Comparison of ENCODE assay signal across 8 cellular contexts in genomic region chr10:11742779-11743298, GRCh38. TPM values are rescaled to one million over a fixed set of nuclear protein-coding genes. Genes with fewer than 3 reads are reported as not detected.
DNase-seq lines count a peak whose midpoint lies in the region; ATAC-seq and TF ChIP-seq lines count a peak whose summit lies in the region.

No MANE protein-coding gene starts in this region.

- no peak for TF ChIP-seq CTCF in SK-N-SH (IDR thresholded peaks at IDR 0.05)

- peak overlapping the region; percentile 88 for H3K4me2 ChIP-seq in SK-N-SH

- no peak for DNase-seq in SK-N-SH
- peak; percentile 84 for DNase-seq in Right ventricle myocardium superior
- DNase-seq in sciatic nerve (ENCODE audit: low spot score) = no peak
- no peak for DNase-seq in A172 (ENCODE audit: low spot score)
- no peak for DNase-seq in NCI-H146 treated with DMSO at 0.1 percent for 48 hours (lab: John Stamatoyannopoulos, UW; ENCODE audit: unreplicated experiment)
- DNase-seq in NOMO-1 treated with DMSO at 0.1 percent for 48 hours (lab: John Stamatoyannopoulos, UW; ENCODE audit: unreplicated experiment) = no peak
- no peak for DNase-seq in activated CD4-positive, alpha-beta T cell treated with anti-CD3 and anti-CD28 coated beads, Interleukin-2, amount 10 ng/mL, durations not matched to agents 24 days and 14 days

- H3K9me3 Mint-ChIP-seq in activated CD4-positive, alpha-beta T cell treated with anti-CD3 and anti-CD28 coated beads, Interleukin-2, amount 10 ng/mL, durations not matched to agents 24 days and 14 days = peaks cover 14% of the 10 kb centered on the region

- no peak overlapping the region for H3K4me3 Mint-ChIP-seq in activated CD4-positive, alpha-beta T cell treated with anti-CD3 and anti-CD28 coated beads, Interleukin-2, amount 10 ng/mL, durations not matched to agents 24 days and 14 days

- TF ChIP-seq EP300 in SK-N-SH (IDR thresholded peaks at IDR 0.05; ENCODE audit: borderline replicate concordance in 1 of 2, low read depth in 1 of 2, low read length in 1 of 2) = no peak

- H3K9me3 ChIP-seq in SK-N-SH = no peaks in the 10 kb centered on the region

- H3K36me3 ChIP-seq in SK-N-SH (replicated peaks in 1 of 2; ENCODE audit: control insufficient read depth in 1 of 2, insufficient read depth in 2 of 2, low read length in 1 of 2) = no peaks in the 10 kb centered on the region

- peak overlapping the region; percentile 60 to 68 for H3K4me3 ChIP-seq in SK-N-SH (ENCODE audit: low read depth in 2 of 2, low read length in 1 of 2)

- no peak for TF ChIP-seq RAD21 in SK-N-SH (IDR thresholded peaks at IDR 0.05; ENCODE audit: low read length)

- H4K20me1 ChIP-seq in SK-N-SH (ENCODE audit: insufficient read depth) = no peaks in the 10 kb centered on the region

- intact Hi-C loops in Right ventricle myocardium superior (cut with DNase I) (no loop called here), sciatic nerve (cut with DNase I) (loop anchor here (5.0 kb wide), 1 partner anchor 1971 kb away; no protein-coding TSS in a partner anchor)
- intact Hi-C loops in activated CD4-positive, alpha-beta T cell treated with anti-CD3 and anti-CD28 coated beads, Interleukin-2, amount 10 ng/mL, durations not matched to agents 24 days and 14 days (cut with micrococcal nuclease) = no loop called here

- H3F3A ChIP-seq in SK-N-SH (replicated peaks; ENCODE audit: insufficient read depth) = no peaks in the 10 kb centered on the region

- CTCF ChIA-PET in SK-N-SH (lab: Yijun Ruan, JAX) = interaction anchor here (1.3 to 6.8 kb wide), 2 partner anchors 15 to 243 kb away, joined by 4 to 43 read pairs; no protein-coding TSS in a partner anchor

- H3K27me3 ChIP-seq in SK-N-SH (ENCODE audit: insufficient read depth) = no peaks in the 10 kb centered on the region

- H3K9ac ChIP-seq in SK-N-SH = peak overlapping the region; percentile 65; the same call in 1 of the 2 replicates

- H3K9me2 ChIP-seq in SK-N-SH = no peaks in the 10 kb centered on the region

- no peak overlapping the region for H3K27ac ChIP-seq in SK-N-SH (ENCODE audit: low read depth in 2 of 2, low read length in 1 of 2)

- H3K4me1 ChIP-seq in SK-N-SH (ENCODE audit: control insufficient read depth in 1 of 2, insufficient read depth in 2 of 2, low read depth in 1 of 2, low read length in 1 of 2) = peaks cover 0 to 14% of the 10 kb centered on the region in 2 experiments; a peak in 1 of 4 replicates

- peak; percentile 27 for ATAC-seq in GM18502 (IDR thresholded peaks at IDR 0.05; ENCODE audit: poor library complexity, unreplicated experiment)
- ATAC-seq in Right ventricle myocardium superior (ENCODE audit: poor library complexity) = peak; percentile 82
- ATAC-seq in sciatic nerve = peak; percentile 68

- peaks cover 47% of the 10 kb centered on the region for H3K27me3 Mint-ChIP-seq in activated CD4-positive, alpha-beta T cell treated with anti-CD3 and anti-CD28 coated beads, Interleukin-2, amount 10 ng/mL, durations not matched to agents 24 days and 14 days

- peaks cover 2% of the 10 kb centered on the region for H3K4me1 Mint-ChIP-seq in activated CD4-positive, alpha-beta T cell treated with anti-CD3 and anti-CD28 coated beads, Interleukin-2, amount 10 ng/mL, durations not matched to agents 24 days and 14 days

- no peaks in the 10 kb centered on the region for H3K79me2 ChIP-seq in SK-N-SH (ENCODE audit: insufficient read depth)

- WGBS in SK-N-SH (ENCODE audit: low lambda C conversion rate) = 88% methylated on average over 6 of the region's 31 CpGs

- POLR2A ChIA-PET in SK-N-SH (lab: Yijun Ruan, JAX) = no interaction called here

- no peak overlapping the region for H3K27ac Mint-ChIP-seq in activated CD4-positive, alpha-beta T cell treated with anti-CD3 and anti-CD28 coated beads, Interleukin-2, amount 10 ng/mL, durations not matched to agents 24 days and 14 days

- H3K36me3 Mint-ChIP-seq in activated CD4-positive, alpha-beta T cell treated with anti-CD3 and anti-CD28 coated beads, Interleukin-2, amount 10 ng/mL, durations not matched to agents 24 days and 14 days (ENCODE audit: low read depth) = peaks cover 2% of the 10 kb centered on the region

- H2AFZ ChIP-seq in SK-N-SH (ENCODE audit: low read depth) = peak overlapping the region; percentile 96; the same call in 1 of the 2 replicates

TF ChIP-seq in SK-N-SH, 30 proteins besides CTCF, POLR2A, EP300 and RAD21:
- TF ChIP-seq ELF1 (IDR thresholded peaks at IDR 0.05) = no peak
- TF ChIP-seq, protein P1, sequence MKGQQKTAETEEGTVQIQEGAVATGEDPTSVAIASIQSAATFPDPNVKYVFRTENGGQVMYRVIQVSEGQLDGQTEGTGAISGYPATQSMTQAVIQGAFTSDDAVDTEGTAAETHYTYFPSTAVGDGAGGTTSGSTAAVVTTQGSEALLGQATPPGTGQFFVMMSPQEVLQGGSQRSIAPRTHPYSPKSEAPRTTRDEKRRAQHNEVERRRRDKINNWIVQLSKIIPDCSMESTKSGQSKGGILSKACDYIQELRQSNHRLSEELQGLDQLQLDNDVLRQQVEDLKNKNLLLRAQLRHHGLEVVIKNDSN (IDR thresholded peaks at IDR 0.05; ENCODE audit: borderline replicate concordance, low read depth) = no peak
- TF ChIP-seq SIN3A (IDR thresholded peaks at IDR 0.05; ENCODE audit: borderline replicate concordance, low read depth, low read length) = no peak
- TF ChIP-seq MEF2A (IDR thresholded peaks at IDR 0.05; ENCODE audit: borderline replicate concordance, low read depth) = no peak
- no peak for TF ChIP-seq TCF12 (IDR thresholded peaks at IDR 0.05)
- no peak for TF ChIP-seq RFX5 (IDR thresholded peaks at IDR 0.05; ENCODE audit: low read length)
- no peak for TF ChIP-seq JUND (IDR thresholded peaks at IDR 0.05)
- no peak for TF ChIP-seq FOSL2 (IDR thresholded peaks at IDR 0.05; ENCODE audit: borderline replicate concordance, low read depth)
- TF ChIP-seq RCOR1 (IDR thresholded peaks at IDR 0.05; ENCODE audit: low read length) = no peak
- no peak for TF ChIP-seq RXRA (IDR thresholded peaks at IDR 0.05; ENCODE audit: borderline replicate concordance, low read depth)
- TF ChIP-seq FOXJ3 (CRISPR knock-in tag; IDR thresholded peaks at IDR 0.05) = no peak
- TF ChIP-seq FOXM1 (IDR thresholded peaks at IDR 0.05; ENCODE audit: low read depth) = no peak

RNA-seq across cellular contexts. Expression of gene ECHDC3, which starts 0.7 kb away (rescaled TPM):
- 10.5 and 13.5 TPM in 2 replicates for polyA plus RNA-seq in SK-N-SH (2012; rRNA removed)
- 7.1 and 10.5 TPM in 2 replicates for polyA plus RNA-seq in SK-N-SH (2012; cell fraction: cytosol; rRNA removed)
- 11.2 and 12.0 TPM in 2 replicates for polyA plus RNA-seq in SK-N-SH (2012; cell fraction: nucleus; rRNA removed)
- total RNA-seq in Right ventricle myocardium superior = 105 TPM
- 8.6 TPM for total RNA-seq in sciatic nerve
- not detected in 2 replicates for total RNA-seq in A172 (2014; rRNA removed; shearing (Covaris generic))
- 0.35 and 0.47 TPM in 2 replicates for total RNA-seq in activated CD4-positive, alpha-beta T cell treated with anti-CD3 and anti-CD28 coated beads, Interleukin-2, amount 10 ng/mL, durations not matched to agents 24 days and 14 days

Comparison
In these comparisons a context has a peak if more than half of its experiments do, and no peak if none do; other contexts are left out.
1. ATAC-seq: peak in every context shown above with its lines; median percentile 82 in Right ventricle myocardium superior; 68 in sciatic nerve; 27 in GM18502.
2. RNA of gene ECHDC3, which starts 0.7 kb away (total RNA-seq): 105 TPM in Right ventricle myocardium superior (single experiment); 8.6 TPM in sciatic nerve (single experiment), 0.35 to 0.47 TPM in activated CD4-positive, alpha-beta T cell treated with anti-CD3 and anti-CD28 coated beads, Interleukin-2, amount 10 ng/mL, durations not matched to agents 24 days and 14 days and not detected in A172; every median in the first group is over 10 times any median in the second.